ENCODE assay signal across 8 cellular contexts in genomic region chr4:25859429-25860148, GRCh38. TPM values are rescaled to one million over a fixed set of nuclear protein-coding genes. Genes with fewer than 3 reads are reported as not detected.
DNase-seq lines count a peak whose midpoint lies in the region; ATAC-seq and TF ChIP-seq lines count a peak whose summit lies in the region.

No MANE protein-coding gene starts in this region.

- peak; percentile 47 for ATAC-seq in GM18519 (IDR thresholded peaks at IDR 0.05; ENCODE audit: low FRiP score, unreplicated experiment)
- peak; percentile 48 for ATAC-seq in HG03103 (IDR thresholded peaks at IDR 0.05; ENCODE audit: low read depth, unreplicated experiment)
- ATAC-seq in naive B cell (ENCODE audit: low read depth in 2 of 2), result peak; percentile 59 to 63

- DNase-seq in A673 (ENCODE audit: low spot score), result peak; percentile 26
- DNase-seq in T-helper 2 cell, result peak in 3 of 5 experiments; percentile 27 to 93 (median 57)
- peak; percentile 61 for DNase-seq in naive B cell
- DNase-seq in NCI-H82 (lab: John Stamatoyannopoulos, UW), result no peak
- no peak for DNase-seq in AG08395 (ENCODE audit: low spot score)
- DNase-seq in putamen (ENCODE audit: low spot score), result no peak

- CTCF ChIA-PET in A673 (lab: Charles Lee), result no interaction called here

- no peak for TF ChIP-seq CTCF in A673 (conservative IDR thresholded peaks at IDR 0.05; ENCODE audit: low read depth, low read length)

- BruUV-seq in A673 (replicated peaks; lab: Mats Ljungman, UMichigan), result no TSS peak

- H3K9me3 Mint-ChIP-seq in naive B cell, result peaks cover 0 to 3% (median 0%) of the 10 kb centered on the region in 7 donors

- peak overlapping the region; percentile 33 to 100 (median 98) for H3K4me3 Mint-ChIP-seq in naive B cell

- no peaks in the 10 kb centered on the region for H3K27me3 Mint-ChIP-seq in naive B cell

- H3K36me3 Mint-ChIP-seq in naive B cell, result peaks cover 8 to 35% of the 10 kb centered on the region in 2 donors

- no peak overlapping the region for H3K27ac ChIP-seq in A673 (ENCODE audit: low read depth, low read length, poor library complexity, severe bottlenecking)

- H3K9me3 ChIP-seq in A673 (ENCODE audit: low read depth, low read length, poor library complexity, severe bottlenecking), result no peaks in the 10 kb centered on the region

- H3K27me3 ChIP-seq in A673 (replicated peaks; ENCODE audit: insufficient read depth, low read depth, low read length, poor library complexity), result no peaks in the 10 kb centered on the region

- H3K4me3 ChIP-seq in A673 (ENCODE audit: low read depth, low read length, poor library complexity, severe bottlenecking), result no peak overlapping the region

- no peaks in the 10 kb centered on the region for H3K36me3 ChIP-seq in A673 (ENCODE audit: insufficient read depth, low read length, poor library complexity, severe bottlenecking)

- POLR2A ChIA-PET in A673 (lab: Charles Lee; ENCODE audit: low non-redundant PET), result no interaction called here

- intact Hi-C loops in A673 (cut with micrococcal nuclease; ENCODE audit: unreplicated experiment), result loop anchor here (5.0 kb wide), 1 partner anchor 53 kb away; the partner anchor contains the start of gene SMIM20

- peak overlapping the region; percentile 30 to 99 (median 98) for H3K27ac Mint-ChIP-seq in naive B cell

- H3K4me1 ChIP-seq in A673 (ENCODE audit: insufficient read depth, low read length, poor library complexity, severe bottlenecking), result peaks cover 27% of the 10 kb centered on the region

- H3K4me1 Mint-ChIP-seq in naive B cell, result peaks cover 66 to 79% (median 71%) of the 10 kb centered on the region in 3 donors

RNA-seq across cellular contexts. Expression of gene SEL1L3, which starts 3.2 kb away (rescaled TPM):
- 35.8 and 40.0 TPM in 2 replicates for total RNA-seq in A673 (2021)
- polyA plus RNA-seq in naive B cell (ENCODE audit: low read depth in 6 of 6), result 100 to 1,000 TPM; 129 to 288 (median 195) TPM

RNA-seq across cellular contexts. Expression of gene SMIM20, which starts 54.4 kb away (rescaled TPM):
- total RNA-seq in A673 (2021), result 25.2 and 30.2 TPM in 2 replicates
- polyA plus RNA-seq in naive B cell (ENCODE audit: low read depth in 6 of 6), result 10 to 100 TPM; 57.8 to 83.2 (median 71.3) TPM

Comparison
In these comparisons a context has a peak if more than half of its experiments do, and no peak if none do; other contexts are left out.
1. DNase-seq: peak in A673 (single experiment), T-helper 2 cell (3 of 5) and naive B cell (single experiment); none in NCI-H82 (single experiment), AG08395 (single experiment) and putamen (single experiment).
2. Peak in every context shown above with its lines, with median percentiles within 50 percentile points of each other: ATAC-seq.